ENCODE assay signal across 27 cellular contexts in genomic region chr2:132773331-132773730, GRCh38.
"Had no signal": no experiment of that assay in that cellular context is flagged by ENCODE, and none has a peak within 500 bp of the region (broad histone marks: within the 10 kb centered on the region; RNA-seq: fewer than 3 reads in every experiment).

No MANE protein-coding gene starts in this region.

- H3K4me3 ChIP-seq: neural progenitor cell, ovary, psoas muscle, right lobe of liver, sigmoid colon, suprapubic skin, testis, tibial artery, transverse colon, upper lobe of right lung, uterus had no signal

- H3K27me3 ChIP-seq: neural progenitor cell, ovary, right lobe of liver, sigmoid colon, suprapubic skin, testis, tibial artery, transverse colon, upper lobe of right lung, uterus had no signal

- ATAC-seq: natural killer cell; psoas muscle; right cardiac atrium; stimulated activated memory B cell treated with anti-CD40 and anti-IgM and Interleukin-4, amounts not matched to agents 10 μg/mL and 1 μg/mL and 100 μg/mL, for 72 hours; stimulated activated naive CD8-positive, alpha-beta T cell treated with anti-CD3 and anti-CD28 coated beads, Interleukin-15, amount 100 ng/mL, for 72 hours; stimulated activated naive CD8-positive, alpha-beta T cell treated with anti-CD3 and anti-CD28 coated beads, Interleukin-15, Interleukin-2, amounts not matched to agents 100 U/mL and 50 U/mL, for 24 hours; upper lobe of right lung had no signal

- DNase-seq: natural killer cell; occipital lobe; ovary; posterior cingulate gyrus; psoas muscle; right cardiac atrium; right lobe of liver; sigmoid colon; small intestine; stimulated activated CD4-positive, alpha-beta T cell treated with anti-CD3 and anti-CD28 coated beads, Interleukin-15, amount 100 ng/mL, for 24 hours; stimulated activated CD4-positive, alpha-beta T cell treated with anti-CD3 and anti-CD28 coated beads, Interleukin-2, amount 100 ng/mL, for 24 hours; stimulated activated CD4-positive, alpha-beta T cell treated with anti-CD3 and anti-CD28 coated beads, Interleukin-2, amount 100 ng/mL, for 48 hours; stimulated activated CD4-positive, alpha-beta T cell treated with anti-CD3 and anti-CD28 coated beads, Interleukin-4, amount 100 ng/mL, for 24 hours; stimulated activated CD8-positive, alpha-beta memory T cell treated with anti-CD3 and anti-CD28 coated beads, Interleukin-4, amount 100 ng/mL, for 48 hours; stimulated activated naive CD4-positive, alpha-beta T cell; stimulated activated naive CD8-positive, alpha-beta T cell treated with anti-CD3 and anti-CD28 coated beads, Interleukin-15, amount 100 ng/mL, for 72 hours; stimulated activated naive CD8-positive, alpha-beta T cell treated with anti-CD3 and anti-CD28 coated beads, Interleukin-15, Interleukin-2, amounts not matched to agents 100 U/mL and 50 U/mL, for 24 hours; substantia nigra; testis; tibial artery; transverse colon; upper lobe of right lung; uterus had no signal

- H3K9me3 ChIP-seq: ovary, psoas muscle, right lobe of liver, sigmoid colon, suprapubic skin, testis, tibial artery, transverse colon, upper lobe of right lung, uterus had no signal

- H3K4me2 ChIP-seq: neural progenitor cell had no signal

- H2AFZ ChIP-seq: neural progenitor cell, parathyroid adenoma had no signal

- H3K36me3 ChIP-seq: neural progenitor cell, ovary, right lobe of liver, sigmoid colon, tibial artery, transverse colon, uterus had no signal

- H3K4me1 ChIP-seq: neural progenitor cell, parathyroid adenoma, psoas muscle, right lobe of liver, sigmoid colon, suprapubic skin, testis, tibial artery, transverse colon, upper lobe of right lung, uterus had no signal

- H3K27ac ChIP-seq: neural progenitor cell, ovary, parathyroid adenoma, psoas muscle, right lobe of liver, sigmoid colon, suprapubic skin, testis, tibial artery, transverse colon, upper lobe of right lung, uterus had no signal

- FAIRE-seq: small intestine had no signal

- H3K9ac ChIP-seq: neural progenitor cell, parathyroid adenoma had no signal

- H3K79me2 ChIP-seq: parathyroid adenoma had no signal
